ENCODE assay signal across 10 cellular contexts in genomic region chr16:10879681-10880589, GRCh38. TPM values are rescaled to one million over a fixed set of nuclear protein-coding genes. Genes with fewer than 3 reads are reported as not detected.
DNase-seq lines count a peak whose midpoint lies in the region; ATAC-seq and TF ChIP-seq lines count a peak whose summit lies in the region.
"Had no signal": no experiment of that assay in that cellular context is flagged by ENCODE, and none has a peak within 500 bp of the region (broad histone marks: within the 10 kb centered on the region; RNA-seq: fewer than 3 reads in every experiment).

No MANE protein-coding gene starts in this region.

- TF ChIP-seq CTCF in breast epithelium (IDR thresholded peaks at IDR 0.05), result no peak
- no peak for TF ChIP-seq CTCF in mammary epithelial cell (conservative IDR thresholded peaks at IDR 0.05 in 1 of 2, IDR thresholded peaks at IDR 0.05 in 1 of 2; ENCODE audit: extremely low read depth in 1 of 2, insufficient read depth in 1 of 2, low read depth in 1 of 2, low read length in 2 of 2)
- no peak for TF ChIP-seq CTCF in transverse colon (IDR thresholded peaks at IDR 0.05)

- H3K9me3 ChIP-seq in breast epithelium (no peaks in the 10 kb centered on the region), mammary epithelial cell (replicated peaks; ENCODE audit: insufficient read depth, low read length) (no peaks in the 10 kb centered on the region), transverse colon (no peaks in the 10 kb centered on the region)

- no TSS peak for BruUV-seq in mammary epithelial cell (replicated peaks; lab: Mats Ljungman, UMichigan)

- H3K27ac ChIP-seq in breast epithelium (peak overlapping the region in 1 of 2 donors; percentile 53), mammary epithelial cell (ENCODE audit: insufficient read depth, low read depth, low read length) (no peak overlapping the region), transverse colon (peak overlapping the region in 3 of 4 donors; percentile 43 to 69 (median 61))

- H3K27me3 ChIP-seq in breast epithelium (no peaks in the 10 kb centered on the region), mammary epithelial cell (ENCODE audit: insufficient read depth, low read length) (peaks cover 9% of the 10 kb centered on the region), transverse colon (peaks cover 17% of the 10 kb centered on the region)

- ATAC-seq in memory B cell (ENCODE audit: low read depth), result no peak
- no peak for ATAC-seq in GM19351 (IDR thresholded peaks at IDR 0.05; ENCODE audit: unreplicated experiment)

- 86% methylated on average over 17 of the region's 21 CpGs for WGBS in mammary epithelial cell (ENCODE audit: low coverage, missing lambda C conversion rate)
- 44 to 46% methylated on average over 4 to 21 of the region's 21 CpGs for WGBS in transverse colon (ENCODE audit: low coverage in 1 of 2), 2 donors

- H4K20me1 ChIP-seq in mammary epithelial cell (ENCODE audit: insufficient read depth, low read length), result no peaks in the 10 kb centered on the region

- TF ChIP-seq EP300 in transverse colon (IDR thresholded peaks at IDR 0.05; ENCODE audit: low read depth), result no peak

- intact Hi-C loops in breast epithelium (cut with DNase I; ENCODE audit: low total_unique reads), result no loop called here
- intact Hi-C loops in mammary epithelial cell (cut with micrococcal nuclease), result no loop called here
- intact Hi-C loops in activated T-helper 2 cell treated with anti-CD3 and anti-CD28 coated beads, Interferon-gamma antibody, Interleukin-2, Interleukin-4, amounts not matched to agents 10 μg/mL and 5 μg/mL and 100 μg/mL, durations not matched to agents 14 hours and 24 hours and 36 hours (cut with micrococcal nuclease), result loop anchor here (2.0 to 10.0 kb wide), 4 partner anchors 65 to 705 kb away; partner anchors contain the start of genes CLEC16A, LITAF and SOCS1
- intact Hi-C loops in transverse colon (cut with DNase I; ENCODE audit: low total_unique reads), result no loop called here

- no peaks in the 10 kb centered on the region for H3K9me3 Mint-ChIP-seq in activated T-helper 2 cell treated with anti-CD3 and anti-CD28 coated beads, Interferon-gamma antibody, Interleukin-2, Interleukin-4, amounts not matched to agents 10 μg/mL and 5 μg/mL and 100 μg/mL, durations not matched to agents 14 hours and 24 hours and 36 hours
- H3K9me3 Mint-ChIP-seq in memory B cell, result no peaks in the 10 kb centered on the region

- peaks cover 63% of the 10 kb centered on the region for H3K4me1 Mint-ChIP-seq in activated T-helper 2 cell treated with anti-CD3 and anti-CD28 coated beads, Interferon-gamma antibody, Interleukin-2, Interleukin-4, amounts not matched to agents 10 μg/mL and 5 μg/mL and 100 μg/mL, durations not matched to agents 14 hours and 24 hours and 36 hours (ENCODE audit: low read depth)
- peaks cover 55% of the 10 kb centered on the region for H3K4me1 Mint-ChIP-seq in memory B cell

- no peaks in the 10 kb centered on the region for H3K79me2 ChIP-seq in mammary epithelial cell (ENCODE audit: insufficient read depth, low read length)

- TF ChIP-seq POLR2A in breast epithelium (IDR thresholded peaks at IDR 0.05) (no peak), transverse colon (IDR thresholded peaks at IDR 0.05) (no peak)

- H3K36me3 ChIP-seq in breast epithelium (no peaks in the 10 kb centered on the region), mammary epithelial cell (ENCODE audit: insufficient read depth, low read length) (no peaks in the 10 kb centered on the region), transverse colon (no peaks in the 10 kb centered on the region)

- H3K4me2 ChIP-seq in mammary epithelial cell (ENCODE audit: insufficient read depth, low read depth, low read length), result no peak overlapping the region

- peak in 1 of 2 donors; percentile 7 for DNase-seq in breast epithelium (ENCODE audit: low spot score in 2 of 2)
- no peak for DNase-seq in mammary epithelial cell
- no peak for DNase-seq in activated T-helper 2 cell treated with anti-CD3 and anti-CD28 coated beads, Interferon-gamma antibody, Interleukin-2, Interleukin-4, amounts not matched to agents 10 μg/mL and 5 μg/mL and 100 μg/mL, durations not matched to agents 14 hours and 24 hours and 36 hours (ENCODE audit: low spot score)
- DNase-seq in memory B cell (ENCODE audit: low spot score in 2 of 2), result no peak
- no peak for DNase-seq in transverse colon
- no peak for DNase-seq in NK-92 treated with Interleukin-12 subunit alpha and Interleukin-12 subunit beta, amount 100 ng/mL, for 24 hours (lab: John Stamatoyannopoulos, UW)
- DNase-seq in NCI-H2227 treated with DMSO at 0.1 percent for 48 hours (lab: John Stamatoyannopoulos, UW), result no peak
- DNase-seq: central memory CD4-positive, alpha-beta T cell; COR-L47 had no signal

- peaks cover 13% of the 10 kb centered on the region for H3K36me3 Mint-ChIP-seq in activated T-helper 2 cell treated with anti-CD3 and anti-CD28 coated beads, Interferon-gamma antibody, Interleukin-2, Interleukin-4, amounts not matched to agents 10 μg/mL and 5 μg/mL and 100 μg/mL, durations not matched to agents 14 hours and 24 hours and 36 hours (ENCODE audit: low read depth)
- peaks cover 52% of the 10 kb centered on the region for H3K36me3 Mint-ChIP-seq in memory B cell

- H3K4me3 ChIP-seq in breast epithelium, result peak overlapping the region; percentile 56 to 68 (median 61)
- H3K4me3 ChIP-seq in mammary epithelial cell (replicated peaks in 1 of 3; ENCODE audit: insufficient read depth in 1 of 3, low read depth in 2 of 3, low read length in 3 of 3), result no peak overlapping the region
- H3K4me3 ChIP-seq in transverse colon, result peak overlapping the region; percentile 38 to 66 (median 52)

- no peak overlapping the region for H3K9ac ChIP-seq in mammary epithelial cell (ENCODE audit: insufficient read depth, low read length)

- H3K27me3 Mint-ChIP-seq in activated T-helper 2 cell treated with anti-CD3 and anti-CD28 coated beads, Interferon-gamma antibody, Interleukin-2, Interleukin-4, amounts not matched to agents 10 μg/mL and 5 μg/mL and 100 μg/mL, durations not matched to agents 14 hours and 24 hours and 36 hours (ENCODE audit: low read depth), result peaks cover 5% of the 10 kb centered on the region
- no peaks in the 10 kb centered on the region for H3K27me3 Mint-ChIP-seq in memory B cell

- no peak overlapping the region for H2AFZ ChIP-seq in mammary epithelial cell (ENCODE audit: low read depth, low read length)

- CTCF ChIA-PET in mammary epithelial cell (lab: Charles Lee; ENCODE audit: low non-redundant PET), result no interaction called here

- in situ Hi-C loops in mammary epithelial cell (cut with MboI; ENCODE audit: low sequenced_read_pairs in 2 of 2) (no loop called here), transverse colon (cut with MboI; ENCODE audit: low pct_ligation_motif_present in 1 of 4, low pct_unique_long_range_greater_than_20kb in 1 of 4, low sequenced_read_pairs in 3 of 4) (loop anchor here in 1 of 4 donors (25.0 kb wide), 1 partner anchor 618 kb away; no protein-coding TSS in a partner anchor)

- H3K4me1 ChIP-seq in breast epithelium, result no peaks in the 10 kb centered on the region
- peaks cover 21% of the 10 kb centered on the region for H3K4me1 ChIP-seq in mammary epithelial cell (ENCODE audit: insufficient read depth, low read length)
- H3K4me1 ChIP-seq in transverse colon, result peaks cover 0 to 26% (median 14%) of the 10 kb centered on the region in 4 donors

- peak overlapping the region; percentile 80 for H3K4me3 Mint-ChIP-seq in activated T-helper 2 cell treated with anti-CD3 and anti-CD28 coated beads, Interferon-gamma antibody, Interleukin-2, Interleukin-4, amounts not matched to agents 10 μg/mL and 5 μg/mL and 100 μg/mL, durations not matched to agents 14 hours and 24 hours and 36 hours (ENCODE audit: low read depth)
- peak overlapping the region; percentile 99 for H3K4me3 Mint-ChIP-seq in memory B cell

- dilution Hi-C loops in mammary epithelial cell (cut with HindIII; ENCODE audit: low sequenced_read_pairs), result no loop called here

- H3K27ac Mint-ChIP-seq in activated T-helper 2 cell treated with anti-CD3 and anti-CD28 coated beads, Interferon-gamma antibody, Interleukin-2, Interleukin-4, amounts not matched to agents 10 μg/mL and 5 μg/mL and 100 μg/mL, durations not matched to agents 14 hours and 24 hours and 36 hours, result no peak overlapping the region
- H3K27ac Mint-ChIP-seq in memory B cell, result peak overlapping the region; percentile 95

RNA-seq across cellular contexts. Expression of gene CIITA, which starts 2.9 kb away (rescaled TPM):
- total RNA-seq in breast epithelium, result 10 to 100 TPM in 2 of 3 donors, 1 to 10 TPM in 1; 5.6 to 14.6 (median 11.1) TPM
- total RNA-seq in mammary epithelial cell, result under 1 TPM; 0.17 to 0.35 TPM
- polyA plus RNA-seq in mammary epithelial cell, result 0.05 TPM
- polyA minus RNA-seq in mammary epithelial cell, result not detected
- 8.6 and 9.3 TPM in 2 replicates for total RNA-seq in activated T-helper 2 cell treated with anti-CD3 and anti-CD28 coated beads, Interferon-gamma antibody, Interleukin-2, Interleukin-4, amounts not matched to agents 10 μg/mL and 5 μg/mL and 100 μg/mL, durations not matched to agents 14 hours and 24 hours and 36 hours
- 10 to 100 TPM in 2 of 4 donors, 1 to 10 TPM in 2; 1.2 to 26.9 (median 13.9) TPM for total RNA-seq in transverse colon

Comparison
In these comparisons a context has a peak if more than half of its experiments do, and no peak if none do; other contexts are left out.
1. H3K4me3 ChIP-seq: peak in breast epithelium (3 of 3) and transverse colon (4 of 4); none in mammary epithelial cell (0 of 3).